8 cellular contexts compared by ENCODE assay signal in genomic region chr2:241880311-241881073, GRCh38. TPM values are rescaled to one million over a fixed set of nuclear protein-coding genes. Genes with fewer than 3 reads are reported as not detected.
DNase-seq lines count a peak whose midpoint lies in the region; ATAC-seq, FAIRE-seq and TF ChIP-seq lines count a peak whose summit lies in the region.

No MANE protein-coding gene starts in this region.

- H3K27me3 Mint-ChIP-seq in T-cell, result no peaks in the 10 kb centered on the region

- CTCF ChIA-PET in T-cell (lab: Charles Lee), result no interaction called here

- ATAC-seq in T-cell (replicated peaks in 1 of 4) (no peak), HG03354 (IDR thresholded peaks at IDR 0.05; ENCODE audit: poor library complexity, severe bottlenecking, unreplicated experiment) (no peak)

- peak; percentile 62 for FAIRE-seq in GM12891 (lab: Jason Lieb, UNC)

- TF ChIP-seq POLR2A in GM12891 (IDR thresholded peaks at IDR 0.05; ENCODE audit: low read depth, low read length), result no peak

- POLR2A ChIA-PET in T-cell (lab: Charles Lee), result no interaction called here

- H3K9me3 Mint-ChIP-seq in T-cell, result no peaks in the 10 kb centered on the region

- H3K36me3 Mint-ChIP-seq in T-cell, result peaks cover 4% of the 10 kb centered on the region

- H3K27ac Mint-ChIP-seq in T-cell, result peak overlapping the region; percentile 89 to 90

- peaks cover 25 to 37% (median 35%) of the 10 kb centered on the region in 3 donors for H3K4me1 Mint-ChIP-seq in T-cell

- H3K4me3 Mint-ChIP-seq in T-cell, result peak overlapping the region; percentile 76 to 88 (median 81)

- DNase-seq in GM12891 (ENCODE audit: insufficient read length, low spot score) (no peak), T-cell (no peak), fibroblast of pulmonary artery (ENCODE audit: low read depth) (no peak), retinal pigment epithelial cell (ENCODE audit: low read depth) (no peak), NOMO-1 treated with DMSO at 0.1 percent for 48 hours (lab: John Stamatoyannopoulos, UW; ENCODE audit: unreplicated experiment) (no peak), GF-D8 (lab: John Stamatoyannopoulos, UW) (no peak)
- no peak for DNase-seq in activated CD4-positive, alpha-beta T cell treated with anti-CD3 and anti-CD28 coated beads for 48 hours

- H3K4me3 ChIP-seq in fibroblast of pulmonary artery (replicated peaks; ENCODE audit: low read depth, low read length) (peak overlapping the region; percentile 69), retinal pigment epithelial cell (ENCODE audit: low read length) (peak overlapping the region; percentile 73)

- TF ChIP-seq CTCF in fibroblast of pulmonary artery (IDR thresholded peaks at IDR 0.05; ENCODE audit: low read length, missing control alignments), result no peak
- TF ChIP-seq CTCF in retinal pigment epithelial cell (conservative IDR thresholded peaks at IDR 0.05; ENCODE audit: low read depth, low read length), result no peak

TF ChIP-seq in GM12891, 5 proteins besides CTCF, POLR2A, EP300 and RAD21:
- TF ChIP-seq PAX5 (IDR thresholded peaks at IDR 0.05; ENCODE audit: insufficient read depth, low read length, severe bottlenecking) (no peak), POU2F2 (IDR thresholded peaks at IDR 0.05; ENCODE audit: low read depth, low read length) (no peak), POLR2AphosphoS5 (IDR thresholded peaks at IDR 0.05; ENCODE audit: low read depth, low read length) (no peak), TAF1 (IDR thresholded peaks at IDR 0.05; ENCODE audit: low read depth, low read length) (no peak), SPI1 (IDR thresholded peaks at IDR 0.05; ENCODE audit: low read depth, low read length) (no peak)

RNA-seq across cellular contexts. Expression of gene RTP5, which starts 11.0 kb away (rescaled TPM):
- 0.17 TPM for polyA plus RNA-seq in GM12891 (2012; ENCODE audit: low read depth, missing spikeins)
- total RNA-seq in T-cell, result 1 to 10 TPM in 4 of 5 donors, under 1 TPM in 1; 0.26 to 1.4 (median 1.3) TPM

RNA-seq across cellular contexts. Expression of gene PDCD1, which starts 21.8 kb away (rescaled TPM):
- polyA plus RNA-seq in GM12891 (2012; ENCODE audit: low read depth, missing spikeins), result 8.4 TPM
- total RNA-seq in T-cell, result 1 to 10 TPM; 1.3 to 6.8 (median 5.2) TPM
